Comparison of ENCODE assay signal across 10 cellular contexts in the genomic region with DNA sequence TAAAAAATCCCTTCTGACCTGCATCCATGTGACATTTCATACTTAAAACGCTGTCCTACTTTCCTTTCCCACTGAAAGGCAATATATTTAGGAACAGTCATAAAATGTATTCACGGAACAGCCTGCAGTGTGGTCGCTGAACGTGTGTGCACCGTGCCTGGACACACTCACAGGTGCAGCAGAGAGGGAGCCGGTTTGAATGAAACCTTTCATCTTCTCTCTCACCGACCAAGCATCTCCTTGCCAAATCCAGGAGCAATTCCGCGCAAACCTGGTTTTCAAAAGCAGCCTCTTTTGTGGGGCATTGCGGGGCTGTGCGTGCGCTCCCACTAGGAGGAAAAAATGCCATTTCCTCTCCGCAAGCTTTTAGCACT. TPM values are rescaled to one million over a fixed set of nuclear protein-coding genes. Genes with fewer than 3 reads are reported as not detected.
A peak's percentile ranks its signal among the peaks of the same experiment; 100 is the strongest.
DNase-seq lines count a peak whose midpoint lies in the region; ATAC-seq and TF ChIP-seq lines count a peak whose summit lies in the region.
"Had no signal": no experiment of that assay in that cellular context is flagged by ENCODE, and none has a peak within 500 bp of the region (broad histone marks: within the 10 kb centered on the region; RNA-seq: fewer than 3 reads in every experiment).

No MANE protein-coding gene starts in this region.

- H2AFZ ChIP-seq in mesenchymal stem cell (ENCODE audit: low read depth, low read length): no peak overlapping the region
- no peak overlapping the region for H2AFZ ChIP-seq in MM.1S (ENCODE audit: low read length)

- no peak overlapping the region for H2AK5ac ChIP-seq in mesenchymal stem cell (ENCODE audit: low read length, severe bottlenecking)

- H2BK120ac ChIP-seq in mesenchymal stem cell (ENCODE audit: low read depth, low read length): no peak overlapping the region

- peaks cover 0 to 8% of the 10 kb centered on the region in 2 experiments for H3K36me3 ChIP-seq in mesenchymal stem cell (ENCODE audit: control insufficient read depth in 1 of 2, insufficient read depth in 2 of 2, low read depth in 1 of 2, low read length in 2 of 2)
- no peaks in the 10 kb centered on the region for H3K36me3 ChIP-seq in tibial artery
- H3K36me3 ChIP-seq in MM.1S (replicated peaks; ENCODE audit: insufficient read depth, low read length): no peaks in the 10 kb centered on the region

- H3K9me3 ChIP-seq in mesenchymal stem cell (ENCODE audit: control insufficient read depth, low read length) (no peaks in the 10 kb centered on the region), tibial artery (no peaks in the 10 kb centered on the region), MM.1S (replicated peaks; ENCODE audit: insufficient read depth, low read length) (no peaks in the 10 kb centered on the region)
- H3K9me3 ChIP-seq: mucosa of descending colon had no signal

- no peak overlapping the region for H2BK5ac ChIP-seq in mesenchymal stem cell (ENCODE audit: low read depth, low read length, poor library complexity, severe bottlenecking)

- H2BK15ac ChIP-seq in mesenchymal stem cell (ENCODE audit: low read depth, poor library complexity, severe bottlenecking): no peak overlapping the region

- TF ChIP-seq CTCF in choroid plexus epithelial cell (conservative IDR thresholded peaks at IDR 0.05; ENCODE audit: low read depth, low read length): no peak
- no peak for TF ChIP-seq CTCF in tibial artery (IDR thresholded peaks at IDR 0.05)
- TF ChIP-seq CTCF in MM.1S (IDR thresholded peaks at IDR 0.05; ENCODE audit: low read length): no peak

- no peak overlapping the region for H3K23ac ChIP-seq in mesenchymal stem cell (ENCODE audit: low read length in 2 of 2)

- H3K79me1 ChIP-seq in mesenchymal stem cell (replicated peaks; ENCODE audit: low read length, poor library complexity, severe bottlenecking): no peaks in the 10 kb centered on the region

- no peak overlapping the region for H4K91ac ChIP-seq in mesenchymal stem cell (ENCODE audit: low read length)

- no peaks in the 10 kb centered on the region for H3K79me2 ChIP-seq in MM.1S (ENCODE audit: low read length)

- intact Hi-C loops in tibial artery (cut with DNase I; ENCODE audit: low total_unique reads): no loop called here

- no peaks in the 10 kb centered on the region for H3K9me2 ChIP-seq in MM.1S (replicated peaks; ENCODE audit: insufficient read depth, low read length)

- no peaks in the 10 kb centered on the region for H4K20me1 ChIP-seq in MM.1S (ENCODE audit: insufficient read depth, low read length)

- no peak overlapping the region for H3K18ac ChIP-seq in mesenchymal stem cell (ENCODE audit: low read depth in 1 of 2, low read length in 2 of 2)

- no peak overlapping the region for H4K8ac ChIP-seq in mesenchymal stem cell (ENCODE audit: low read length)

- H3K4me2 ChIP-seq in mesenchymal stem cell (ENCODE audit: low read length, poor library complexity, severe bottlenecking) (peak overlapping the region; percentile 79), MM.1S (ENCODE audit: low read depth, low read length) (no peak overlapping the region)

- H3F3A ChIP-seq in MM.1S (ENCODE audit: insufficient read depth, low read length): no peaks in the 10 kb centered on the region

- H2BK12ac ChIP-seq in mesenchymal stem cell (ENCODE audit: low read length in 2 of 2): no peak overlapping the region

- DNase-seq in NCI-H2227 (lab: John Stamatoyannopoulos, UW; ENCODE audit: unreplicated experiment): peak; percentile 46
- no peak for DNase-seq in NCI-H2227 treated with DMSO at 0.1 percent for 48 hours (lab: John Stamatoyannopoulos, UW)
- no peak for DNase-seq in choroid plexus epithelial cell (ENCODE audit: low read depth)
- DNase-seq in mesenchymal stem cell: no peak
- no peak for DNase-seq in tibial artery
- no peak for DNase-seq in MM.1S
- no peak for DNase-seq in putamen (ENCODE audit: low spot score)
- DNase-seq: activated T-cell treated with anti-CD3 and anti-CD28 coated beads, Interleukin-2, amount 50 U/mL, for 48 hours had no signal

- no peak overlapping the region for H3K4ac ChIP-seq in mesenchymal stem cell (ENCODE audit: low read depth in 1 of 2, low read length in 2 of 2)

- WGBS in mesenchymal stem cell: 18% methylated on average over 13 of the region's 13 CpGs

- H3K27ac ChIP-seq in mesenchymal stem cell (ENCODE audit: low read length, poor library complexity, severe bottlenecking) (no peak overlapping the region), tibial artery (no peak overlapping the region), MM.1S (ENCODE audit: low read length) (no peak overlapping the region)

- no peak overlapping the region for H3K14ac ChIP-seq in mesenchymal stem cell (ENCODE audit: low read length in 2 of 2)

- H3K4me1 ChIP-seq in mesenchymal stem cell (ENCODE audit: control insufficient read depth, insufficient read depth, low read depth, low read length) (peaks cover 14% of the 10 kb centered on the region), tibial artery (peaks cover 0 to 14% (median 9%) of the 10 kb centered on the region in 4 donors), MM.1S (ENCODE audit: low read length) (no peaks in the 10 kb centered on the region)

- H3K9ac ChIP-seq in mesenchymal stem cell (ENCODE audit: low read length): peak overlapping the region; percentile 83
- H3K9ac ChIP-seq in MM.1S (ENCODE audit: low read length): no peak overlapping the region

- peak overlapping the region; percentile 57 for H3K4me3 ChIP-seq in choroid plexus epithelial cell (ENCODE audit: low read depth, low read length)
- H3K4me3 ChIP-seq in mesenchymal stem cell (ENCODE audit: insufficient read depth in 1 of 2, low read depth in 1 of 2, low read length in 2 of 2): peak overlapping the region in 1 of 2 experiments; percentile 92
- H3K4me3 ChIP-seq in tibial artery: peak overlapping the region; percentile 59
- H3K4me3 ChIP-seq in MM.1S (ENCODE audit: low read length): no peak overlapping the region
- H3K4me3 ChIP-seq: mucosa of descending colon had no signal

- H3K27me3 ChIP-seq in mesenchymal stem cell (ENCODE audit: control insufficient read depth in 1 of 2, insufficient read depth in 1 of 2, low read length in 2 of 2) (peaks cover 0 to 50% of the 10 kb centered on the region in 2 experiments), tibial artery (no peaks in the 10 kb centered on the region), MM.1S (replicated peaks; ENCODE audit: insufficient read depth, low read length) (no peaks in the 10 kb centered on the region)

- no peak for ATAC-seq in GM19455 (IDR thresholded peaks at IDR 0.05; ENCODE audit: unreplicated experiment)

RNA-seq across cellular contexts. Expression of gene DCLK1, which starts 1.0 kb away (rescaled TPM):
- 0.03 TPM for polyA plus RNA-seq in mesenchymal stem cell (2013, experiment 1 of 2)
- polyA plus RNA-seq in mesenchymal stem cell (2013, experiment 2 of 2): not detected
